9 cellular contexts compared by ENCODE assay signal in genomic region chr1:206708058-206708457, GRCh38. TPM values are rescaled to one million over a fixed set of nuclear protein-coding genes. Genes with fewer than 3 reads are reported as not detected.
DNase-seq lines count a peak whose midpoint lies in the region; ATAC-seq and TF ChIP-seq lines count a peak whose summit lies in the region.
"Had no signal": no experiment of that assay in that cellular context is flagged by ENCODE, and none has a peak within 500 bp of the region (broad histone marks: within the 10 kb centered on the region; RNA-seq: fewer than 3 reads in every experiment).

No MANE protein-coding gene starts in this region.

- peak overlapping the region in 7 of 10 donors; percentile 2 to 61 (median 36) for H3K4me3 Mint-ChIP-seq in naive thymus-derived CD4-positive, alpha-beta T cell

- no peaks in the 10 kb centered on the region for H3K9me3 Mint-ChIP-seq in naive thymus-derived CD4-positive, alpha-beta T cell

- no peaks in the 10 kb centered on the region for H3K27me3 Mint-ChIP-seq in naive thymus-derived CD4-positive, alpha-beta T cell

- intact Hi-C loops in naive thymus-derived CD4-positive, alpha-beta T cell (cut with micrococcal nuclease): no loop called here

- POLR2A ChIA-PET in naive thymus-derived CD4-positive, alpha-beta T cell (lab: Charles Lee): no interaction called here

- peak; percentile 65 for TF ChIP-seq CTCF in WERI-Rb-1 (IDR thresholded peaks at IDR 0.05; ENCODE audit: low read depth, low read length)

- peaks cover 56% of the 10 kb centered on the region in 2 donors for H3K4me1 ChIP-seq in naive thymus-derived CD4-positive, alpha-beta T cell (ENCODE audit: control insufficient read depth in 2 of 2, insufficient read depth in 2 of 2, low read length in 2 of 2)

- H3K9me3 ChIP-seq in WERI-Rb-1 (ENCODE audit: severe bottlenecking): no peaks in the 10 kb centered on the region
- no peaks in the 10 kb centered on the region for H3K9me3 ChIP-seq in naive thymus-derived CD4-positive, alpha-beta T cell (ENCODE audit: control insufficient read depth in 2 of 3, low read length in 3 of 3)

- peak overlapping the region in 5 of 9 donors; percentile 5 to 86 (median 37) for H3K27ac Mint-ChIP-seq in naive thymus-derived CD4-positive, alpha-beta T cell

- H3K27ac ChIP-seq in WERI-Rb-1: 0 out of 2 replicates have a peak overlapping the region, but pooled peaks have one; percentile 1
- no peak overlapping the region for H3K27ac ChIP-seq in naive thymus-derived CD4-positive, alpha-beta T cell (ENCODE audit: low read depth, low read length)

- no peaks in the 10 kb centered on the region; the same call in 1 of the 2 replicates for H3K36me3 ChIP-seq in WERI-Rb-1
- no peaks in the 10 kb centered on the region for H3K36me3 ChIP-seq in naive thymus-derived CD4-positive, alpha-beta T cell (ENCODE audit: control insufficient read depth in 2 of 3, insufficient read depth in 3 of 3, low read length in 3 of 3)

- peaks cover 80 to 91% (median 88%) of the 10 kb centered on the region in 7 donors for H3K4me1 Mint-ChIP-seq in naive thymus-derived CD4-positive, alpha-beta T cell

- H3K4me3 ChIP-seq in WERI-Rb-1 (ENCODE audit: low read depth, low read length): no peak overlapping the region
- no peak overlapping the region for H3K4me3 ChIP-seq in naive thymus-derived CD4-positive, alpha-beta T cell (ENCODE audit: low read length)

- CTCF ChIA-PET in naive thymus-derived CD4-positive, alpha-beta T cell (lab: Charles Lee): no interaction called here

- peak; percentile 65 for DNase-seq in WERI-Rb-1
- no peak for DNase-seq in naive thymus-derived CD4-positive, alpha-beta T cell
- DNase-seq in activated gamma-delta T cell treated with Interleukin-2 at 50 U/mL for 16 hours: no peak
- DNase-seq in NCI-H226: no peak
- DNase-seq: activated T-cell treated with anti-CD3 and anti-CD28 coated beads, Interleukin-2, amount 50 U/mL, for 1 hour had no signal

- peak; percentile 54 for ATAC-seq in GM19043 (IDR thresholded peaks at IDR 0.05; ENCODE audit: low read depth, unreplicated experiment)
- ATAC-seq in HG02943 (IDR thresholded peaks at IDR 0.05; ENCODE audit: low read depth, unreplicated experiment): peak; percentile 68
- ATAC-seq in naive thymus-derived CD4-positive, alpha-beta T cell: no peak
- ATAC-seq in GM18519 (IDR thresholded peaks at IDR 0.05; ENCODE audit: low FRiP score, unreplicated experiment): no peak
- ATAC-seq in HG03025 (IDR thresholded peaks at IDR 0.05; ENCODE audit: low FRiP score, unreplicated experiment): no peak

- no peaks in the 10 kb centered on the region for H3K27me3 ChIP-seq in WERI-Rb-1 (ENCODE audit: insufficient read depth, low read depth, severe bottlenecking)
- H3K27me3 ChIP-seq in naive thymus-derived CD4-positive, alpha-beta T cell (ENCODE audit: control insufficient read depth in 2 of 2, insufficient read depth in 2 of 2, low read length in 2 of 2): no peaks in the 10 kb centered on the region

- peaks cover 0 to 4% (median 0%) of the 10 kb centered on the region in 5 donors for H3K36me3 Mint-ChIP-seq in naive thymus-derived CD4-positive, alpha-beta T cell

RNA-seq across cellular contexts. Expression of gene MAPKAPK2, which starts 23.4 kb away (rescaled TPM):
- total RNA-seq in naive thymus-derived CD4-positive, alpha-beta T cell: 100 to 1,000 TPM in 1 of 5 experiments, 10 to 100 TPM in 4; 49.6 to 123 (median 80.5) TPM
- 1 to 10 TPM; 1.4 to 2.0 TPM for polyA plus RNA-seq in naive thymus-derived CD4-positive, alpha-beta T cell

Comparison
In these comparisons a context has a peak if more than half of its experiments do, and no peak if none do; other contexts are left out.
1. ATAC-seq: peak in GM19043 (single experiment) and HG02943 (single experiment); none in naive thymus-derived CD4-positive, alpha-beta T cell (single experiment), GM18519 (single experiment) and HG03025 (single experiment).